Comparison of ENCODE assay signal across 1 cellular context in the genomic region with DNA sequence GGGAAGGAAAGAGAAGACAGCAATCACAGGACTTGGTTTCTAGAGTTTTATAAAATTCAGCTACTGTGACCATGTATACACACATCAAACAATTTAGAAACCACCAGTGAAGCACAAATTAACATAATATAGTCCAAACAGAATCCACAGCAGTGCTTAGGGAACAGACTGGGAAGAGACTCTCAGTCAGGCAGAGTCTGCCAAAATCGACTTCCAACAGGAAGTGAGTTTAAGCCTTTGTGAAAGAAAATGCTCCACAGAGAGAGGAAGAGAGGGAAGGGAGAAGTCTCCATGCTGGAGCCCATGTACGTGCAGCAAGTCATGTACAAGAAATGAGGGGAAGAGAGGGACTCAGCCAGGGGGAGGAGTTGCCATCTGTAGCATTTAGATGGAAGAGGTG.
TF ChIP-seq lines count a peak whose summit lies in the region.

No MANE protein-coding gene starts in this region.

TF ChIP-seq in GM23338, 12 proteins besides CTCF, POLR2A, EP300 and RAD21 (continued from another document):
- no peak for TF ChIP-seq REST (IDR thresholded peaks at IDR 0.05; ENCODE audit: unreplicated experiment)
- TF ChIP-seq JUNB (IDR thresholded peaks at IDR 0.05; ENCODE audit: unreplicated experiment): no peak
- TF ChIP-seq ZNF331 (CRISPR knock-in tag; IDR thresholded peaks at IDR 0.05; ENCODE audit: low read depth): no peak
- no peak for TF ChIP-seq NANOG (IDR thresholded peaks at IDR 0.05; ENCODE audit: borderline replicate concordance)
- TF ChIP-seq, protein P1, sequence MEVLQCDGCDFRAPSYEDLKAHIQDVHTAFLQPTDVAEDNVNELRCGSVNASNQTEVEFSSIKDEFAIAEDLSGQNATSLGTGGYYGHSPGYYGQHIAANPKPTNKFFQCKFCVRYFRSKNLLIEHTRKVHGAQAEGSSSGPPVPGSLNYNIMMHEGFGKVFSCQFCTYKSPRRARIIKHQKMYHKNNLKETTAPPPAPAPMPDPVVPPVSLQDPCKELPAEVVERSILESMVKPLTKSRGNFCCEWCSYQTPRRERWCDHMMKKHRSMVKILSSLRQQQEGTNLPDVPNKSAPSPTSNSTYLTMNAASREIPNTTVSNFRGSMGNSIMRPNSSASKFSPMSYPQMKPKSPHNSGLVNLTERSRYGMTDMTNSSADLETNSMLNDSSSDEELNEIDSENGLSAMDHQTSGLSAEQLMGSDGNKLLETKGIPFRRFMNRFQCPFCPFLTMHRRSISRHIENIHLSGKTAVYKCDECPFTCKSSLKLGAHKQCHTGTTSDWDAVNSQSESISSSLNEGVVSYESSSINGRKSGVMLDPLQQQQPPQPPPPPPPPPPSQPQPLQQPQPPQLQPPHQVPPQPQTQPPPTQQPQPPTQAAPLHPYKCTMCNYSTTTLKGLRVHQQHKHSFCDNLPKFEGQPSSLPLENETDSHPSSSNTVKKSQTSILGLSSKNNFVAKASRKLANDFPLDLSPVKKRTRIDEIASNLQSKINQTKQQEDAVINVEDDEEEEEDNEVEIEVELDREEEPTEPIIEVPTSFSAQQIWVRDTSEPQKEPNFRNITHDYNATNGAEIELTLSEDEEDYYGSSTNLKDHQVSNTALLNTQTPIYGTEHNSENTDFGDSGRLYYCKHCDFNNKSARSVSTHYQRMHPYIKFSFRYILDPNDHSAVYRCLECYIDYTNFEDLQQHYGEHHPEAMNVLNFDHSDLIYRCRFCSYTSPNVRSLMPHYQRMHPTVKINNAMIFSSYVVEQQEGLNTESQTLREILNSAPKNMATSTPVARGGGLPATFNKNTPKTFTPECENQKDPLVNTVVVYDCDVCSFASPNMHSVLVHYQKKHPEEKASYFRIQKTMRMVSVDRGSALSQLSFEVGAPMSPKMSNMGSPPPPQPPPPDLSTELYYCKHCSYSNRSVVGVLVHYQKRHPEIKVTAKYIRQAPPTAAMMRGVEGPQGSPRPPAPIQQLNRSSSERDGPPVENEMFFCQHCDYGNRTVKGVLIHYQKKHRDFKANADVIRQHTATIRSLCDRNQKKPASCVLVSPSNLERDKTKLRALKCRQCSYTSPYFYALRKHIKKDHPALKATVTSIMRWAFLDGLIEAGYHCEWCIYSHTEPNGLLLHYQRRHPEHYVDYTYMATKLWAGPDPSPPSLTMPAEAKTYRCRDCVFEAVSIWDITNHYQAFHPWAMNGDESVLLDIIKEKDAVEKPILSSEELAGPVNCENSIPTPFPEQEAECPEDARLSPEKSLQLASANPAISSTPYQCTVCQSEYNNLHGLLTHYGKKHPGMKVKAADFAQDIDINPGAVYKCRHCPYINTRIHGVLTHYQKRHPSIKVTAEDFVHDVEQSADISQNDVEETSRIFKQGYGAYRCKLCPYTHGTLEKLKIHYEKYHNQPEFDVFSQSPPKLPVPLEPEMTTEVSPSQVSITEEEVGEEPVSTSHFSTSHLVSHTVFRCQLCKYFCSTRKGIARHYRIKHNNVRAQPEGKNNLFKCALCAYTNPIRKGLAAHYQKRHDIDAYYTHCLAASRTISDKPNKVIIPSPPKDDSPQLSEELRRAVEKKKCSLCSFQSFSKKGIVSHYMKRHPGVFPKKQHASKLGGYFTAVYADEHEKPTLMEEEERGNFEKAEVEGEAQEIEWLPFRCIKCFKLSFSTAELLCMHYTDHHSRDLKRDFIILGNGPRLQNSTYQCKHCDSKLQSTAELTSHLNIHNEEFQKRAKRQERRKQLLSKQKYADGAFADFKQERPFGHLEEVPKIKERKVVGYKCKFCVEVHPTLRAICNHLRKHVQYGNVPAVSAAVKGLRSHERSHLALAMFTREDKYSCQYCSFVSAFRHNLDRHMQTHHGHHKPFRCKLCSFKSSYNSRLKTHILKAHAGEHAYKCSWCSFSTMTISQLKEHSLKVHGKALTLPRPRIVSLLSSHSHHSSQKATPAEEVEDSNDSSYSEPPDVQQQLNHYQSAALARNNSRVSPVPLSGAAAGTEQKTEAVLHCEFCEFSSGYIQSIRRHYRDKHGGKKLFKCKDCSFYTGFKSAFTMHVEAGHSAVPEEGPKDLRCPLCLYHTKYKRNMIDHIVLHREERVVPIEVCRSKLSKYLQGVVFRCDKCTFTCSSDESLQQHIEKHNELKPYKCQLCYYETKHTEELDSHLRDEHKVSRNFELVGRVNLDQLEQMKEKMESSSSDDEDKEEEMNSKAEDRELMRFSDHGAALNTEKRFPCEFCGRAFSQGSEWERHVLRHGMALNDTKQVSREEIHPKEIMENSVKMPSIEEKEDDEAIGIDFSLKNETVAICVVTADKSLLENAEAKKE (CRISPR knock-in tag; IDR thresholded peaks at IDR 0.05): no peak
